Comparison of ENCODE assay signal across 18 cellular contexts in genomic region chr10:86169506-86170254, GRCh38.
A peak's percentile ranks its signal among the peaks of the same experiment; 100 is the strongest.
DNase-seq lines count a peak whose midpoint lies in the region; ATAC-seq and TF ChIP-seq lines count a peak whose summit lies in the region.
"Had no signal": no experiment of that assay in that cellular context is flagged by ENCODE, and none has a peak within 500 bp of the region (broad histone marks: within the 10 kb centered on the region; RNA-seq: fewer than 3 reads in every experiment).

No MANE protein-coding gene starts in this region.

- POLR2A ChIA-PET in activated naive CD8-positive, alpha-beta T cell treated with anti-CD3 and anti-CD28 coated beads, Interleukin-2, amount 10 ng/mL, durations not matched to agents 7 days and 5 days (lab: Charles Lee), result no interaction called here

- H2BK12ac ChIP-seq in neuronal stem cell (ENCODE audit: low read length), result no peak overlapping the region

- no peak for TF ChIP-seq CTCF in tibial artery (IDR thresholded peaks at IDR 0.05)

- no peak overlapping the region for H2AFZ ChIP-seq in neuronal stem cell (ENCODE audit: low read length)
- H2AFZ ChIP-seq: GM23338 had no signal

- H3K4me3 ChIP-seq in neuronal stem cell (ENCODE audit: low read length in 2 of 2), result no peak overlapping the region
- no peak overlapping the region for H3K4me3 ChIP-seq in tibial artery
- H3K4me3 ChIP-seq: A549, GM23338 had no signal

- H3K9ac ChIP-seq in neuronal stem cell (ENCODE audit: low read depth, low read length, poor library complexity), result no peak overlapping the region

- H3K4me2 ChIP-seq in neuronal stem cell (ENCODE audit: insufficient read depth, low read length, poor library complexity, severe bottlenecking), result no peak overlapping the region
- H3K4me2 ChIP-seq: A549, GM23338 had no signal

- H3K36me3 ChIP-seq in neuronal stem cell (replicated peaks in 1 of 2; ENCODE audit: control insufficient read depth in 2 of 2, insufficient read depth in 2 of 2, low read length in 2 of 2) (no peaks in the 10 kb centered on the region), tibial artery (no peaks in the 10 kb centered on the region)

- H2BK120ac ChIP-seq in neuronal stem cell (ENCODE audit: low read depth, low read length), result no peak overlapping the region

- peak overlapping the region; percentile 30 for H2BK15ac ChIP-seq in neuronal stem cell (ENCODE audit: low read length)

- no peaks in the 10 kb centered on the region for H3K9me3 Mint-ChIP-seq in activated naive CD8-positive, alpha-beta T cell treated with anti-CD3 and anti-CD28 coated beads, Interleukin-2, amount 10 ng/mL, durations not matched to agents 7 days and 5 days
- H3K9me3 Mint-ChIP-seq in activated naive CD8-positive, alpha-beta T cell treated with anti-CD3 and anti-CD28 coated beads for 36 hours, result no peaks in the 10 kb centered on the region
- H3K9me3 Mint-ChIP-seq: GM23338 had no signal

- DNase-seq in activated naive CD8-positive, alpha-beta T cell treated with anti-CD3 and anti-CD28 coated beads, Interleukin-2, amount 10 ng/mL, durations not matched to agents 7 days and 5 days, result peak; percentile 1
- DNase-seq in activated naive CD8-positive, alpha-beta T cell treated with anti-CD3 and anti-CD28 coated beads for 36 hours, result no peak
- DNase-seq in MV-4-11 (lab: John Stamatoyannopoulos, UW) (peak; percentile 40), neuronal stem cell (ENCODE audit: low spot score) (no peak), tibial artery (peak; percentile 3 to 51), OCI-M2 (lab: John Stamatoyannopoulos, UW; ENCODE audit: unreplicated experiment) (no peak), HCEC 1CT (no peak), NCI-H2029 (lab: John Stamatoyannopoulos, UW) (no peak)
- DNase-seq: GF-D8, NCI-H1092, NCI-H146, NCI-H2081 treated with DMSO at 0.1 percent for 48 hours, NCI-H524 had no signal

- H3K27ac Mint-ChIP-seq in activated naive CD8-positive, alpha-beta T cell treated with anti-CD3 and anti-CD28 coated beads, Interleukin-2, amount 10 ng/mL, durations not matched to agents 7 days and 5 days, result no peak overlapping the region
- H3K27ac Mint-ChIP-seq in activated naive CD8-positive, alpha-beta T cell treated with anti-CD3 and anti-CD28 coated beads for 36 hours, result no peak overlapping the region
- H3K27ac Mint-ChIP-seq: GM23338 had no signal

- H3K27me3 Mint-ChIP-seq in activated naive CD8-positive, alpha-beta T cell treated with anti-CD3 and anti-CD28 coated beads, Interleukin-2, amount 10 ng/mL, durations not matched to agents 7 days and 5 days, result peaks cover 20% of the 10 kb centered on the region
- H3K27me3 Mint-ChIP-seq in activated naive CD8-positive, alpha-beta T cell treated with anti-CD3 and anti-CD28 coated beads for 36 hours, result peaks cover 4% of the 10 kb centered on the region

- no peaks in the 10 kb centered on the region for H3K27me3 ChIP-seq in neuronal stem cell (ENCODE audit: control insufficient read depth in 3 of 3, insufficient read depth in 3 of 3, low read depth in 1 of 3, low read length in 3 of 3)
- H3K27me3 ChIP-seq in tibial artery, result no peaks in the 10 kb centered on the region

- no peaks in the 10 kb centered on the region for H3K79me1 ChIP-seq in neuronal stem cell (ENCODE audit: low read depth, low read length)

- no peaks in the 10 kb centered on the region for H3K36me3 Mint-ChIP-seq in activated naive CD8-positive, alpha-beta T cell treated with anti-CD3 and anti-CD28 coated beads, Interleukin-2, amount 10 ng/mL, durations not matched to agents 7 days and 5 days
- H3K36me3 Mint-ChIP-seq in activated naive CD8-positive, alpha-beta T cell treated with anti-CD3 and anti-CD28 coated beads for 36 hours, result no peaks in the 10 kb centered on the region

- WGBS in neuronal stem cell (ENCODE audit: extremely low coverage in 2 of 2, insufficient read length in 2 of 2, insufficient replicate concordance in 1 of 2), 2 donors, result no CpG with 5 or more reads among the region's 10 CpGs

- H3K27ac ChIP-seq in neuronal stem cell (replicated peaks; ENCODE audit: low read length) (no peak overlapping the region), tibial artery (no peak overlapping the region)
- H3K27ac ChIP-seq: A549, C4-2B had no signal

- no peak overlapping the region for H3K4me3 Mint-ChIP-seq in activated naive CD8-positive, alpha-beta T cell treated with anti-CD3 and anti-CD28 coated beads, Interleukin-2, amount 10 ng/mL, durations not matched to agents 7 days and 5 days
- H3K4me3 Mint-ChIP-seq in activated naive CD8-positive, alpha-beta T cell treated with anti-CD3 and anti-CD28 coated beads for 36 hours, result no peak overlapping the region
- H3K4me3 Mint-ChIP-seq: GM23338 had no signal

- H3K23ac ChIP-seq in neuronal stem cell (ENCODE audit: low read depth, low read length, poor library complexity), result no peak overlapping the region

- peaks cover 0 to 5% of the 10 kb centered on the region in 2 donors for H3K4me1 ChIP-seq in neuronal stem cell (ENCODE audit: control insufficient read depth in 2 of 2, insufficient read depth in 1 of 2, low read depth in 1 of 2, low read length in 2 of 2)
- H3K4me1 ChIP-seq in tibial artery, result no peaks in the 10 kb centered on the region
- H3K4me1 ChIP-seq: A549 had no signal

- no peaks in the 10 kb centered on the region for H3K9me3 ChIP-seq in neuronal stem cell (replicated peaks in 1 of 2; ENCODE audit: control insufficient read depth in 2 of 2, insufficient read depth in 1 of 2, low read depth in 1 of 2, low read length in 2 of 2)
- H3K9me3 ChIP-seq in tibial artery, result no peaks in the 10 kb centered on the region
- H3K9me3 ChIP-seq: A549 had no signal

- peak overlapping the region; percentile 32 for H3K18ac ChIP-seq in neuronal stem cell (ENCODE audit: low read length)

- H4K91ac ChIP-seq in neuronal stem cell (ENCODE audit: low read depth, low read length, poor library complexity), result no peak overlapping the region

- no peak for ATAC-seq in activated naive CD8-positive, alpha-beta T cell treated with anti-CD3 and anti-CD28 coated beads, Interleukin-2, amount 10 ng/mL, durations not matched to agents 7 days and 5 days (ENCODE audit: low read depth)
- ATAC-seq: A549, GM23338, Panc1, Right ventricle myocardium inferior had no signal

- H3K4ac ChIP-seq in neuronal stem cell (ENCODE audit: low read length), result no peak overlapping the region

- H3K4me1 Mint-ChIP-seq in activated naive CD8-positive, alpha-beta T cell treated with anti-CD3 and anti-CD28 coated beads, Interleukin-2, amount 10 ng/mL, durations not matched to agents 7 days and 5 days, result no peaks in the 10 kb centered on the region
- H3K4me1 Mint-ChIP-seq in activated naive CD8-positive, alpha-beta T cell treated with anti-CD3 and anti-CD28 coated beads for 36 hours, result no peaks in the 10 kb centered on the region
- H3K4me1 Mint-ChIP-seq: GM23338 had no signal

- intact Hi-C loops in tibial artery (cut with DNase I; ENCODE audit: low total_unique reads), result no loop called here

- H4K8ac ChIP-seq in neuronal stem cell (ENCODE audit: low read depth, low read length), result no peak overlapping the region

- H2AK5ac ChIP-seq in neuronal stem cell (ENCODE audit: low read depth, low read length), result no peak overlapping the region

- no peak overlapping the region for H2BK5ac ChIP-seq in neuronal stem cell (ENCODE audit: low read length)

- no peak overlapping the region for H3K14ac ChIP-seq in neuronal stem cell (ENCODE audit: low read length)

Comparison
In these comparisons a context has a peak if more than half of its experiments do, and no peak if none do; other contexts are left out.
1. DNase-seq: peak in activated naive CD8-positive, alpha-beta T cell treated with anti-CD3 and anti-CD28 coated beads, Interleukin-2, amount 10 ng/mL, durations not matched to agents 7 days and 5 days (single experiment), MV-4-11 (single experiment) and tibial artery (2 of 2); none in activated naive CD8-positive, alpha-beta T cell treated with anti-CD3 and anti-CD28 coated beads for 36 hours (single experiment), neuronal stem cell (single experiment), OCI-M2 (single experiment), HCEC 1CT (single experiment) and NCI-H2029 (single experiment).